ENCODE assay signal across 17 cellular contexts in the genomic region with DNA sequence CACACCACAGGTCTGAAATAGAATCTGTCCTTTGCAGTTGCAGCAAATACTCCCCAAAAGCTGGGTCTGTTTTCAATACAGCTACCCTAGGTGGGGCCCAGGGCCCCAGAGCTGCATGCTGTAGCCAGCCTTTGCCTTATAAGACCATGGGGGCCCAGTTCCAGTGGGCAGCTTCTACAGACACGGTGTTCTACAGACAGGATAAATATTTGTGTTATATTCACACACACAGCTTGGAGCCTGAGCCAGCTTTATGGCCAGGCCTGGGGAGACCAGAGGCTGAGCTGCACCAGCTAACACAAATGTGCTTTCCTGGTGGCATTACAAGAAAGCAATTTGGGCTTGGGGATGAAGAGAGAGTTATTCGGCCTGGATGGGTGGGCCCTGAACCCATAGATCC.
DNase-seq lines count a peak whose midpoint lies in the region; ATAC-seq and TF ChIP-seq lines count a peak whose summit lies in the region.
"Had no signal": no experiment of that assay in that cellular context is flagged by ENCODE, and none has a peak within 500 bp of the region (broad histone marks: within the 10 kb centered on the region; RNA-seq: fewer than 3 reads in every experiment).

No MANE protein-coding gene starts in this region.

- TF ChIP-seq EP300 in gastroesophageal sphincter (IDR thresholded peaks at IDR 0.05) (no peak), transverse colon (IDR thresholded peaks at IDR 0.05; ENCODE audit: low read depth) (no peak)

- intact Hi-C loops in transverse colon (cut with DNase I; ENCODE audit: low total_unique reads): no loop called here

- H3K36me3 ChIP-seq in gastroesophageal sphincter (no peaks in the 10 kb centered on the region), rectal smooth muscle tissue (ENCODE audit: control insufficient read depth, insufficient read depth, low read length) (no peaks in the 10 kb centered on the region), transverse colon (no peaks in the 10 kb centered on the region)
- H3K36me3 ChIP-seq: BLaER1 treated with 17β-estradiol and CSF1 and Interleukin-3, amounts not matched to agents 10 nM and 100 nM had no signal

- no peak for TF ChIP-seq POLR2A in gastroesophageal sphincter (IDR thresholded peaks at IDR 0.05)
- no peak for TF ChIP-seq POLR2A in transverse colon (IDR thresholded peaks at IDR 0.05)

- H3K27me3 ChIP-seq in gastroesophageal sphincter (no peaks in the 10 kb centered on the region), rectal smooth muscle tissue (ENCODE audit: control insufficient read depth, insufficient read depth, low read length) (no peaks in the 10 kb centered on the region), transverse colon (no peaks in the 10 kb centered on the region)
- H3K27me3 ChIP-seq: BLaER1 treated with 17β-estradiol and CSF1 and Interleukin-3, amounts not matched to agents 10 nM and 100 nM had no signal

- WGBS in gastroesophageal sphincter (ENCODE audit: low coverage in 1 of 2), 2 donors: 6% methylated on average over 2 of the region's 2 CpGs; no CpG with 5 or more reads in 1 of the 2 donors
- 20 to 41% methylated on average over 1 to 2 of the region's 2 CpGs for WGBS in transverse colon (ENCODE audit: low coverage in 1 of 2), 2 donors

- H3K9ac ChIP-seq in rectal smooth muscle tissue (ENCODE audit: low read length): no peak overlapping the region
- H3K9ac ChIP-seq: BLaER1 treated with 17β-estradiol and CSF1 and Interleukin-3, amounts not matched to agents 10 nM and 100 nM had no signal

- peak; percentile 82 for ATAC-seq in gastroesophageal sphincter
- ATAC-seq: CD8-positive, alpha-beta T cell; HCT116 had no signal

- in situ Hi-C loops in transverse colon (cut with MboI; ENCODE audit: low pct_ligation_motif_present in 1 of 4, low pct_unique_long_range_greater_than_20kb in 1 of 4, low sequenced_read_pairs in 3 of 4): no loop called here

- H3K4me3 ChIP-seq in gastroesophageal sphincter (no peak overlapping the region), rectal smooth muscle tissue (ENCODE audit: low read length) (no peak overlapping the region), transverse colon (no peak overlapping the region)
- H3K4me3 ChIP-seq: BLaER1 treated with 17β-estradiol and CSF1 and Interleukin-3, amounts not matched to agents 10 nM and 100 nM had no signal

- H3K4me1 ChIP-seq in gastroesophageal sphincter (peaks cover 0 to 51% (median 9%) of the 10 kb centered on the region in 3 donors), rectal smooth muscle tissue (ENCODE audit: control insufficient read depth, insufficient read depth, low read length) (peaks cover 18% of the 10 kb centered on the region), transverse colon (peaks cover 0 to 9% (median 2%) of the 10 kb centered on the region in 4 donors)
- H3K4me1 ChIP-seq: BLaER1 treated with 17β-estradiol and CSF1 and Interleukin-3, amounts not matched to agents 10 nM and 100 nM had no signal

- DNase-seq in transverse colon (no peak), NCI-H526 treated with DMSO at 0.1 percent for 48 hours (lab: John Stamatoyannopoulos, UW) (no peak)
- DNase-seq in activated naive CD4-positive, alpha-beta T cell treated with Interleukin-2 at 50 U/mL for 16 hours: no peak
- DNase-seq in stimulated activated naive CD4-positive, alpha-beta T cell (lab: John Stamatoyannopoulos, UW): no peak
- DNase-seq: Calu3; CD8-positive, alpha-beta T cell; DMS79 treated with DMSO at 0.1 percent for 48 hours; GF-D8; GOT3; H7; HFFc6 had no signal

- peak overlapping the region; percentile 48 for H3K27ac ChIP-seq in VCaP
- peak overlapping the region in 3 of 4 donors; percentile 80 to 83 (median 83) for H3K27ac ChIP-seq in gastroesophageal sphincter
- peak overlapping the region; percentile 80 for H3K27ac ChIP-seq in rectal smooth muscle tissue (ENCODE audit: low read depth, low read length)
- H3K27ac ChIP-seq in transverse colon: peak overlapping the region; percentile 30 to 73 (median 40)
- H3K27ac ChIP-seq: BLaER1 treated with 17β-estradiol and CSF1 and Interleukin-3, amounts not matched to agents 10 nM and 100 nM; HL-60 had no signal

- H3K9me3 ChIP-seq in gastroesophageal sphincter (no peaks in the 10 kb centered on the region), transverse colon (no peaks in the 10 kb centered on the region)

- no peak for TF ChIP-seq CTCF in VCaP (conservative IDR thresholded peaks at IDR 0.05)
- TF ChIP-seq CTCF in gastroesophageal sphincter (IDR thresholded peaks at IDR 0.05): no peak
- TF ChIP-seq CTCF in transverse colon (IDR thresholded peaks at IDR 0.05): no peak
